In the genomic region with DNA sequence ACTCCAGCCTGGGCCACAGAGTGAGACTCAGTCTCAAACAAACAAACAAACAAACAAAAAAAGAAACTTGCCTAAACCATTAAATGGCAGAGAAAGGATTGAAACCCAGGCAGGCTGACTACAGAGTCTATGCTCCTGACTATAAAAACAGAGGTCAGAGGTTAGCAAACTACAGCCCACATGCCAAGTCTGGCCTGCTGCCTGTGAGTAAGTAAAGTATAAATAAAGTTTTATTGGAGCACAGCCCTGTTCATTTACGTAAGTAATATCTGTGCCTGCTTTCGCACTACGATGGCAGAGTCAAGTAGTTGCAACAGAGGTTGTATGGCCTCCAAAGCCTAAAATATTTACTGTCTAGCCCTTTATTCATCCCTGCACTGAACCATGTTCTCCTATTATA, we compare ENCODE assay signal across 17 cellular contexts. TPM values are rescaled to one million over a fixed set of nuclear protein-coding genes. Genes with fewer than 3 reads are reported as not detected.
DNase-seq lines count a peak whose midpoint lies in the region; ATAC-seq, FAIRE-seq and TF ChIP-seq lines count a peak whose summit lies in the region.
"Had no signal": no experiment of that assay in that cellular context is flagged by ENCODE, and none has a peak within 500 bp of the region (broad histone marks: within the 10 kb centered on the region; RNA-seq: fewer than 3 reads in every experiment).

No MANE protein-coding gene starts in this region.

- in situ Hi-C loops in GM12878 (cut with MboI) (loop anchor here (25.0 kb wide), 1 partner anchor 515 kb away; no protein-coding TSS in a partner anchor), HepG2 (cut with HindIII; ENCODE audit: extremely low pct_ligation_motif_present, low pct_unique_long_range_greater_than_20kb) (loop anchor here (25.0 kb wide), 3 partner anchors 240 to 865 kb away; a partner anchor contains a TSS)

- TF ChIP-seq POLR2A in GM12878 (IDR thresholded peaks at IDR 0.05; ENCODE audit: low read depth, low read length) (no peak), HepG2 (IDR thresholded peaks at IDR 0.05; ENCODE audit: insufficient read depth in 1 of 2, low read depth in 2 of 2, low read length in 2 of 2) (no peak)

- H3K9me3 Mint-ChIP-seq in central memory CD8-positive, alpha-beta T cell, result no peaks in the 10 kb centered on the region
- H3K9me3 Mint-ChIP-seq: CD4-positive, alpha-beta memory T cell had no signal

- BruUV-seq in GM12878 (replicated peaks; lab: Mats Ljungman, UMichigan) (no TSS peak), HepG2 (replicated peaks; lab: Mats Ljungman, UMichigan) (no TSS peak)

- intact Hi-C loops in GM12878 (cut with micrococcal nuclease; ENCODE audit: unreplicated experiment), result no loop called here
- intact Hi-C loops in HepG2 (cut with micrococcal nuclease; ENCODE audit: unreplicated experiment), result no loop called here

- H3K9me3 ChIP-seq in GM12878 (replicated peaks; ENCODE audit: control insufficient read depth, insufficient read depth, low read length) (no peaks in the 10 kb centered on the region), HepG2 (ENCODE audit: low read length) (no peaks in the 10 kb centered on the region)

- ATAC-seq in GM12878 (no peak), HepG2 (no peak)
- no peak for ATAC-seq in central memory CD8-positive, alpha-beta T cell (replicated peaks; ENCODE audit: extremely low read depth, poor library complexity, severe bottlenecking)

- peak overlapping the region; percentile 11 for H3K27ac Mint-ChIP-seq in central memory CD8-positive, alpha-beta T cell (ENCODE audit: low read depth)

- H3K79me2 ChIP-seq in GM12878 (ENCODE audit: control insufficient read depth, insufficient read depth, low read length) (no peaks in the 10 kb centered on the region), HepG2 (ENCODE audit: insufficient read depth, low read length) (no peaks in the 10 kb centered on the region)

- H3K27ac ChIP-seq in GM12878 (ENCODE audit: control insufficient read depth, insufficient read depth) (no peak overlapping the region), HepG2 (ENCODE audit: extremely low read length, insufficient read depth, low read length) (no peak overlapping the region)
- H3K27ac ChIP-seq: GM23248 had no signal

- H3K4me1 ChIP-seq in GM12878 (ENCODE audit: control insufficient read depth, insufficient read depth, low read length), result no peaks in the 10 kb centered on the region
- peaks cover 30% of the 10 kb centered on the region for H3K4me1 ChIP-seq in HepG2 (ENCODE audit: insufficient read depth, low read length)

- H3K36me3 ChIP-seq in GM12878 (ENCODE audit: control insufficient read depth in 2 of 2, insufficient read depth in 2 of 2, low read length in 1 of 2), result peaks cover 38 to 41% of the 10 kb centered on the region in 2 experiments
- peaks cover 26 to 88% of the 10 kb centered on the region in 2 experiments for H3K36me3 ChIP-seq in HepG2 (replicated peaks in 1 of 2; ENCODE audit: control insufficient read depth in 1 of 2, insufficient read depth in 2 of 2, low read length in 2 of 2)

- H3K9ac ChIP-seq in GM12878 (ENCODE audit: control insufficient read depth, insufficient read depth, low read length), result no peak overlapping the region
- H3K9ac ChIP-seq in HepG2 (ENCODE audit: insufficient read depth, low read depth, low read length), result no peak overlapping the region
- H3K9ac ChIP-seq: GM23248 had no signal

- H3K27me3 ChIP-seq in GM12878 (replicated peaks in 1 of 2; ENCODE audit: control insufficient read depth in 2 of 2, insufficient read depth in 2 of 2, low read length in 1 of 2), result no peaks in the 10 kb centered on the region
- H3K27me3 ChIP-seq in HepG2 (ENCODE audit: control insufficient read depth in 1 of 2, insufficient read depth in 2 of 2, low read length in 2 of 2), result no peaks in the 10 kb centered on the region

- TF ChIP-seq EP300 in GM12878 (IDR thresholded peaks at IDR 0.05; ENCODE audit: borderline replicate concordance in 1 of 2, control insufficient read depth in 1 of 2, low read depth in 2 of 2, low read length in 2 of 2), result no peak
- TF ChIP-seq EP300 in HepG2 (IDR thresholded peaks at IDR 0.05; ENCODE audit: low read depth in 2 of 2, low read length in 2 of 2), result no peak
- TF ChIP-seq EP300 in HepG2 (CRISPR knock-in tag; IDR thresholded peaks at IDR 0.05; ENCODE audit: borderline replicate concordance), result no peak

- H3K4me2 ChIP-seq in GM12878 (ENCODE audit: control insufficient read depth, insufficient read depth) (no peak overlapping the region), HepG2 (ENCODE audit: low read depth, low read length) (no peak overlapping the region)

- peaks cover 43% of the 10 kb centered on the region for H3K36me3 Mint-ChIP-seq in central memory CD8-positive, alpha-beta T cell (ENCODE audit: insufficient read depth)

- H3K4me3 ChIP-seq in GM12878 (no peak overlapping the region), HepG2 (replicated peaks in 1 of 3; ENCODE audit: insufficient read depth in 1 of 3, low read depth in 2 of 3, low read length in 3 of 3) (no peak overlapping the region)
- H3K4me3 ChIP-seq: GM23248 had no signal

- SMC1A ChIA-PET in GM12878 (lab: Charles Lee; ENCODE audit: uncharacterized antibody, unreplicated experiment), result no interaction called here

- POLR2A ChIA-PET in GM12878 (lab: Charles Lee) (interaction anchor here (1.4 kb wide), 1 partner anchor 10 kb away, joined by 4 read pairs; no protein-coding TSS in a partner anchor), HepG2 (lab: Yijun Ruan, JAX) (no interaction called here)

- DNase-seq in GM12878 (ENCODE audit: low read depth, low spot score), result no peak
- no peak for DNase-seq in central memory CD8-positive, alpha-beta T cell (ENCODE audit: low spot score in 2 of 2)
- no peak for DNase-seq in HepG2 (ENCODE audit: low spot score)
- no peak for DNase-seq in retina
- DNase-seq in NCI-H2081 (lab: John Stamatoyannopoulos, UW), result no peak
- no peak for DNase-seq in epidermal melanocyte (ENCODE audit: insufficient read length, low spot score)
- DNase-seq: C1 segment of cervical spinal cord; Calu3; CD4-positive, alpha-beta memory T cell; COR-L47; DND-41; GM23248; H7; HCEC 1CT had no signal

- H4K20me1 ChIP-seq in GM12878 (ENCODE audit: control insufficient read depth, insufficient read depth) (no peaks in the 10 kb centered on the region), HepG2 (ENCODE audit: insufficient read depth, low read length) (no peaks in the 10 kb centered on the region)

- WGBS in GM12878 (ENCODE audit: insufficient coverage, insufficient replicate concordance, low lambda C conversion rate, missing lambda C conversion rate), result 96% methylated on average over 3 of the region's 3 CpGs
- WGBS in HepG2 (ENCODE audit: low lambda C conversion rate), result 100% methylated on average over 3 of the region's 3 CpGs

- RAD21 ChIA-PET in GM12878 (lab: Charles Lee; ENCODE audit: unreplicated experiment), result no interaction called here

- TF ChIP-seq CTCF in GM12878 (IDR thresholded peaks at IDR 0.05 in 2 of 3, conservative IDR thresholded peaks at IDR 0.05 in 1 of 3; ENCODE audit: control insufficient read depth in 2 of 3, extremely low read depth in 1 of 3, insufficient read depth in 1 of 3, low read depth in 3 of 3, low read length in 3 of 3), result no peak
- TF ChIP-seq CTCF in HepG2 (CRISPR knock-in tag; IDR thresholded peaks at IDR 0.05), result no peak

- CTCF ChIA-PET in GM12878 (lab: Yijun Ruan, JAX), result interaction anchor here (1.3 to 2.6 kb wide), 2 partner anchors 10 to 18 kb away, joined by 3 to 8 read pairs; no protein-coding TSS in a partner anchor
- CTCF ChIA-PET in HepG2 (lab: Yijun Ruan, JAX; ENCODE audit: low intra/inter-chr PET ratio, low total read pairs), result no interaction called here

- FAIRE-seq in GM12878 (lab: Jason Lieb, UNC), result no peak
- no peak for FAIRE-seq in HepG2 (lab: Jason Lieb, UNC)
- FAIRE-seq: G401.6, GM19239, H1 had no signal

- H2AFZ ChIP-seq in GM12878 (ENCODE audit: control insufficient read depth, low read depth, low read length), result no peak overlapping the region
- H2AFZ ChIP-seq in HepG2 (ENCODE audit: low read length), result no peak overlapping the region
- H2AFZ ChIP-seq: GM23248 had no signal

- TF ChIP-seq RAD21 in GM12878 (IDR thresholded peaks at IDR 0.05; ENCODE audit: insufficient read depth, low read depth, low read length) (no peak), HepG2 (CRISPR knock-in tag; IDR thresholded peaks at IDR 0.05) (no peak)

- H3K27me3 Mint-ChIP-seq in central memory CD8-positive, alpha-beta T cell, result no peaks in the 10 kb centered on the region
- H3K27me3 Mint-ChIP-seq: CD4-positive, alpha-beta memory T cell had no signal

- no peaks in the 10 kb centered on the region for H3K4me1 Mint-ChIP-seq in central memory CD8-positive, alpha-beta T cell

- H3K4me3 Mint-ChIP-seq in central memory CD8-positive, alpha-beta T cell, result no peak overlapping the region
- H3K4me3 Mint-ChIP-seq: CD4-positive, alpha-beta memory T cell had no signal

RNA-seq across cellular contexts. Expression of a gene that starts 11.6 kb away (rescaled TPM):
- 30.1 and 31.2 TPM in 2 replicates for total RNA-seq in GM12878 (2013; cell fraction: nucleolus; rRNA removed)
- total RNA-seq in GM12878 (2014; rRNA removed), result 52.1 and 57.9 TPM in 2 replicates
- 66.7 and 71.3 TPM in 2 replicates for total RNA-seq in GM12878 (2014; rRNA removed; fragmentation: Illumina TruSeq; extraction: Trizol)
- 47.7 and 48.7 TPM in 2 replicates for total RNA-seq in GM12878 (2021)
- polyA plus RNA-seq in GM12878 (2011; ENCODE audit: low read depth), result 30.2 TPM
- polyA plus RNA-seq in GM12878 (2011; rRNA removed), result 59.7 and 61.1 TPM in 2 replicates
- 47.2 and 51.1 TPM in 2 replicates for polyA plus RNA-seq in GM12878 (2011; cell fraction: cytosol; rRNA removed)
- polyA plus RNA-seq in GM12878 (2011; cell fraction: nucleus; rRNA removed), result 20.2 and 27.6 TPM in 2 replicates
- 32.5 and 42.2 TPM in 2 replicates for polyA plus RNA-seq in GM12878 (2012)
- 65.0 and 66.6 TPM in 2 replicates for polyA plus RNA-seq in GM12878 (2014; fragmentation: Illumina TruSeq; extraction: Trizol)
- 10 to 100 TPM; 13.7 to 27.6 TPM for polyA plus RNA-seq in GM12878 (2014; fragmentation: Nextera tagmentation; extraction: Ambion mirVana)
- polyA plus RNA-seq in GM12878 (2014; rRNA removed), result 55.7 and 57.2 TPM in 2 replicates
- polyA plus RNA-seq in GM12878 (2016; fragmentation: Nextera tagmentation; extraction: Ambion mirVana), result 10 to 100 TPM; 31.4 to 33.3 TPM
- 53.8 and 63.4 TPM in 2 replicates for polyA minus RNA-seq in GM12878 (2011; rRNA and poly(A)+ RNA removed)
- 15.1 and 19.5 TPM in 2 replicates for polyA minus RNA-seq in GM12878 (2011; cell fraction: cytosol; rRNA and poly(A)+ RNA removed)
- 13.3 and 21.4 TPM in 2 replicates for polyA minus RNA-seq in GM12878 (2011; cell fraction: nucleus; rRNA and poly(A)+ RNA removed)
- total RNA-seq in HepG2 (2016; rRNA removed; fragmentation: Illumina TruSeq; extraction: Trizol), result 37.8 and 49.1 TPM in 2 replicates
- 12.6 and 13.7 TPM in 2 replicates for total RNA-seq in HepG2 (2016; cell fraction: cytosol; rRNA removed; fragmentation: Illumina TruSeq; extraction: Trizol; ENCODE audit: low read depth)
- 35.7 and 42.1 TPM in 2 replicates for total RNA-seq in HepG2 (2016; cell fraction: insoluble cytoplasmic fraction; rRNA removed; fragmentation: Illumina TruSeq; extraction: Trizol)
- 24.4 and 28.3 TPM in 2 replicates for total RNA-seq in HepG2 (2016; cell fraction: membrane; rRNA removed; fragmentation: Illumina TruSeq; extraction: Trizol)
- 19.5 and 22.1 TPM in 2 replicates for total RNA-seq in HepG2 (2016; cell fraction: nucleus; rRNA removed; fragmentation: Illumina TruSeq; extraction: Trizol)
- 18.9 and 23.0 TPM in 2 replicates for polyA plus RNA-seq in HepG2 (2011; rRNA removed)
- polyA plus RNA-seq in HepG2 (2011; cell fraction: cytosol; rRNA removed), result 16.9 and 20.6 TPM in 2 replicates
- 6.3 and 8.5 TPM in 2 replicates for polyA plus RNA-seq in HepG2 (2011; cell fraction: nucleus; rRNA removed)
- 15.5 and 19.9 TPM in 2 replicates for polyA plus RNA-seq in HepG2 (2012)
- 9.5 and 9.6 TPM in 2 replicates for polyA plus RNA-seq in HepG2 (2016; cell fraction: cytosol; fragmentation: Illumina TruSeq; extraction: Trizol; ENCODE audit: low read depth)
- 31.1 and 31.2 TPM in 2 replicates for polyA plus RNA-seq in HepG2 (2016; cell fraction: insoluble cytoplasmic fraction; fragmentation: Illumina TruSeq; extraction: Trizol; ENCODE audit: low read depth)
- polyA plus RNA-seq in HepG2 (2016; cell fraction: membrane; fragmentation: Illumina TruSeq; extraction: Trizol; ENCODE audit: low read depth), result 16.1 and 18.2 TPM in 2 replicates
- 16.7 and 17.8 TPM in 2 replicates for polyA plus RNA-seq in HepG2 (2016; cell fraction: nucleus; fragmentation: Illumina TruSeq; extraction: Trizol; ENCODE audit: insufficient read depth, low read depth)
- polyA minus RNA-seq in HepG2 (2011; rRNA and poly(A)+ RNA removed; ENCODE audit: low replicate concordance), result 17.1 and 37.9 TPM in 2 replicates
- polyA minus RNA-seq in HepG2 (2011; cell fraction: cytosol; rRNA and poly(A)+ RNA removed), result 14.0 and 14.2 TPM in 2 replicates
- 17.8 and 20.8 TPM in 2 replicates for polyA minus RNA-seq in HepG2 (2011; cell fraction: nucleus; rRNA and poly(A)+ RNA removed)

RNA-seq across cellular contexts. Expression of a gene that starts 32.1 kb away (rescaled TPM):
- 35.8 and 37.5 TPM in 2 replicates for total RNA-seq in GM12878 (2013; cell fraction: nucleolus; rRNA removed)
- total RNA-seq in GM12878 (2014; rRNA removed) (12.8 and 15.6 TPM in 2 replicates), GM12878 (2014; rRNA removed; fragmentation: Illumina TruSeq; extraction: Trizol) (11.4 and 12.2 TPM in 2 replicates), GM12878 (2021) (12.7 and 13.3 TPM in 2 replicates), HepG2 (2016; rRNA removed; fragmentation: Illumina TruSeq; extraction: Trizol) (12.5 and 15.2 TPM in 2 replicates)
- polyA plus RNA-seq in GM12878 (2011; ENCODE audit: low read depth), result 9.4 TPM
- polyA plus RNA-seq in GM12878 (2011; rRNA removed) (29.2 and 32.5 TPM in 2 replicates), GM12878 (2014; fragmentation: Illumina TruSeq; extraction: Trizol) (14.3 and 14.5 TPM in 2 replicates), GM12878 (2014; fragmentation: Nextera tagmentation; extraction: Ambion mirVana) (1 to 10 TPM; 1.4 to 2.5 TPM), GM12878 (2014; rRNA removed) (13.0 and 13.2 TPM in 2 replicates), GM12878 (2016; fragmentation: Nextera tagmentation; extraction: Ambion mirVana) (1 to 10 TPM; 4.5 to 4.6 TPM), HepG2 (2011; rRNA removed) (19.7 and 20.5 TPM in 2 replicates)
- 23.3 and 26.5 TPM in 2 replicates for polyA plus RNA-seq in GM12878 (2011; cell fraction: cytosol; rRNA removed)
- 31.1 and 48.9 TPM in 2 replicates for polyA plus RNA-seq in GM12878 (2011; cell fraction: nucleus; rRNA removed)
- 11.2 and 14.0 TPM in 2 replicates for polyA plus RNA-seq in GM12878 (2012)
- polyA minus RNA-seq in GM12878 (2011; rRNA and poly(A)+ RNA removed), result 30.5 and 31.2 TPM in 2 replicates
- polyA minus RNA-seq in GM12878 (2011; cell fraction: cytosol; rRNA and poly(A)+ RNA removed), result 8.2 and 9.6 TPM in 2 replicates
- 13.8 and 19.0 TPM in 2 replicates for polyA minus RNA-seq in GM12878 (2011; cell fraction: nucleus; rRNA and poly(A)+ RNA removed)
- total RNA-seq in HepG2 (2016; cell fraction: cytosol; rRNA removed; fragmentation: Illumina TruSeq; extraction: Trizol; ENCODE audit: low read depth), result 0.81 and 0.88 TPM in 2 replicates
- total RNA-seq in HepG2 (2016; cell fraction: insoluble cytoplasmic fraction; rRNA removed; fragmentation: Illumina TruSeq; extraction: Trizol), result 12.4 and 14.4 TPM in 2 replicates
- total RNA-seq in HepG2 (2016; cell fraction: membrane; rRNA removed; fragmentation: Illumina TruSeq; extraction: Trizol), result 5.8 and 6.1 TPM in 2 replicates
- total RNA-seq in HepG2 (2016; cell fraction: nucleus; rRNA removed; fragmentation: Illumina TruSeq; extraction: Trizol), result 11.2 and 13.3 TPM in 2 replicates
- 14.8 and 16.3 TPM in 2 replicates for polyA plus RNA-seq in HepG2 (2011; cell fraction: cytosol; rRNA removed)
- 25.4 and 27.5 TPM in 2 replicates for polyA plus RNA-seq in HepG2 (2011; cell fraction: nucleus; rRNA removed)
- polyA plus RNA-seq in HepG2 (2012), result 10.3 and 11.9 TPM in 2 replicates
- polyA plus RNA-seq in HepG2 (2016; cell fraction: cytosol; fragmentation: Illumina TruSeq; extraction: Trizol; ENCODE audit: low read depth), result 0.35 and 0.64 TPM in 2 replicates
- 11.5 and 11.7 TPM in 2 replicates for polyA plus RNA-seq in HepG2 (2016; cell fraction: insoluble cytoplasmic fraction; fragmentation: Illumina TruSeq; extraction: Trizol; ENCODE audit: low read depth)
- polyA plus RNA-seq in HepG2 (2016; cell fraction: membrane; fragmentation: Illumina TruSeq; extraction: Trizol; ENCODE audit: low read depth), result 3.5 and 4.3 TPM in 2 replicates
- polyA plus RNA-seq in HepG2 (2016; cell fraction: nucleus; fragmentation: Illumina TruSeq; extraction: Trizol; ENCODE audit: insufficient read depth, low read depth), result 16.5 and 19.6 TPM in 2 replicates
- polyA minus RNA-seq in HepG2 (2011; rRNA and poly(A)+ RNA removed; ENCODE audit: low replicate concordance), result 29.3 and 36.6 TPM in 2 replicates
- 11.4 and 13.4 TPM in 2 replicates for polyA minus RNA-seq in HepG2 (2011; cell fraction: cytosol; rRNA and poly(A)+ RNA removed)
- 23.9 and 25.2 TPM in 2 replicates for polyA minus RNA-seq in HepG2 (2011; cell fraction: nucleus; rRNA and poly(A)+ RNA removed)
